In genomic region chr6:13677878-13678254, GRCh38 we compare ENCODE assay signal across 1 cellular context.
TF ChIP-seq lines count a peak whose summit lies in the region.

No MANE protein-coding gene starts in this region.

TF ChIP-seq in K562, 482 proteins besides CTCF, POLR2A, EP300 and RAD21 (continued from another document and continues in another):
- peak; percentile 26 for TF ChIP-seq PRDM10 (IDR thresholded peaks at IDR 0.05; ENCODE audit: partially characterized antibody)
- no peak for TF ChIP-seq ATF1 (CRISPR knock-in tag; IDR thresholded peaks at IDR 0.05)
- peak; percentile 87 for TF ChIP-seq ATF1 (tag; IDR thresholded peaks at IDR 0.05)
- TF ChIP-seq ZKSCAN8 (CRISPR knock-in tag; IDR thresholded peaks at IDR 0.05): peak; percentile 14; the same call in 1 of the 2 replicates
- no peak for TF ChIP-seq PHTF2 (CRISPR knock-in tag; IDR thresholded peaks at IDR 0.05)
- 0 out of 2 replicates have a peak, but pooled peaks have one; percentile 51 for TF ChIP-seq HBP1 (CRISPR knock-in tag; IDR thresholded peaks at IDR 0.05)
- no peak for TF ChIP-seq ZBTB40 (IDR thresholded peaks at IDR 0.05)
- no peak for TF ChIP-seq ZBTB40 (CRISPR knock-in tag; IDR thresholded peaks at IDR 0.05)
- peak in 1 of 2 experiments; percentile 53; a peak in 1 of 4 replicates for TF ChIP-seq RCOR1 (IDR thresholded peaks at IDR 0.05; ENCODE audit: borderline replicate concordance in 1 of 2, low read depth in 2 of 2, low read length in 2 of 2)
- 0 out of 2 replicates have a peak, but pooled peaks have one; percentile 33 for TF ChIP-seq ZBTB26 (CRISPR knock-in tag; IDR thresholded peaks at IDR 0.05)
- no peak for TF ChIP-seq MLX (CRISPR knock-in tag; conservative IDR thresholded peaks at IDR 0.05)
- TF ChIP-seq NFE2L1 (tag; IDR thresholded peaks at IDR 0.05; ENCODE audit: borderline replicate concordance, low read depth): no peak
- no peak for TF ChIP-seq MITF (IDR thresholded peaks at IDR 0.05)
- TF ChIP-seq MCM3 (IDR thresholded peaks at IDR 0.05): no peak
- TF ChIP-seq NFRKB (IDR thresholded peaks at IDR 0.05; ENCODE audit: low read depth): 0 out of 2 replicates have a peak, but pooled peaks have one; percentile 27
- no peak; the same call in 1 of the 2 replicates for TF ChIP-seq VEZF1 (CRISPR knock-in tag; IDR thresholded peaks at IDR 0.05)
- TF ChIP-seq JUND (IDR thresholded peaks at IDR 0.05; ENCODE audit: borderline replicate concordance, low read depth, low read length): peak; percentile 64
- peak; percentile 17; the same call in 2 of the 3 replicates for TF ChIP-seq JUND (tag; IDR thresholded peaks at IDR 0.05; ENCODE audit: borderline replicate concordance, low read depth, low read length)
- TF ChIP-seq ZNF609 (CRISPR knock-in tag; IDR thresholded peaks at IDR 0.05; ENCODE audit: borderline replicate concordance): no peak
- TF ChIP-seq TCF7 (IDR thresholded peaks at IDR 0.05; ENCODE audit: borderline replicate concordance): no peak
- no peak for TF ChIP-seq TRIM25 (IDR thresholded peaks at IDR 0.05; ENCODE audit: borderline replicate concordance)
- no peak for TF ChIP-seq CCNT2 (IDR thresholded peaks at IDR 0.05; ENCODE audit: borderline replicate concordance, extremely low read depth, insufficient read length, low read depth, low read length)
